ENCODE assay signal across 8 cellular contexts in genomic region chr10:35136263-35136815, GRCh38. TPM values are rescaled to one million over a fixed set of nuclear protein-coding genes. Genes with fewer than 3 reads are reported as not detected.
DNase-seq lines count a peak whose midpoint lies in the region; ATAC-seq and TF ChIP-seq lines count a peak whose summit lies in the region.

No MANE protein-coding gene starts in this region.

- H3K4me3 ChIP-seq in coronary artery: no peak overlapping the region

- H3K27ac Mint-ChIP-seq in T-helper 1 cell treated with Interleukin-12 subunit alpha and Interleukin-12 subunit beta and Interleukin-4 antibody, amounts not matched to agents 30 μg/mL and 1 μg/mL, for 36 hours: peak overlapping the region; percentile 82
- H3K27ac Mint-ChIP-seq in immature natural killer cell: peak overlapping the region; percentile 73 to 93 (median 86)

- ATAC-seq in GM21529 (IDR thresholded peaks at IDR 0.05; ENCODE audit: unreplicated experiment): peak; percentile 59
- ATAC-seq in HG03571 (IDR thresholded peaks at IDR 0.05; ENCODE audit: unreplicated experiment): peak; percentile 37

- no peaks in the 10 kb centered on the region for H3K9me3 Mint-ChIP-seq in T-helper 1 cell treated with Interleukin-12 subunit alpha and Interleukin-12 subunit beta and Interleukin-4 antibody, amounts not matched to agents 30 μg/mL and 1 μg/mL, for 36 hours
- no peaks in the 10 kb centered on the region for H3K9me3 Mint-ChIP-seq in immature natural killer cell

- H3K4me1 Mint-ChIP-seq in T-helper 1 cell treated with Interleukin-12 subunit alpha and Interleukin-12 subunit beta and Interleukin-4 antibody, amounts not matched to agents 30 μg/mL and 1 μg/mL, for 36 hours (ENCODE audit: low read depth): peaks cover 32% of the 10 kb centered on the region
- H3K4me1 Mint-ChIP-seq in immature natural killer cell: peaks cover 36 to 42% of the 10 kb centered on the region in 2 donors

- DNase-seq in T-helper 1 cell: no peak
- no peak for DNase-seq in immature natural killer cell
- DNase-seq in coronary artery (ENCODE audit: low spot score): no peak
- DNase-seq in COLO829 (ENCODE audit: low spot score): no peak
- no peak for DNase-seq in NCI-H1092 treated with DMSO at 0.1 percent for 48 hours (lab: John Stamatoyannopoulos, UW)

- TF ChIP-seq CTCF in coronary artery (IDR thresholded peaks at IDR 0.05): no peak

- no peak overlapping the region for H3K27ac ChIP-seq in coronary artery

- peaks cover 2% of the 10 kb centered on the region for H3K36me3 Mint-ChIP-seq in T-helper 1 cell treated with Interleukin-12 subunit alpha and Interleukin-12 subunit beta and Interleukin-4 antibody, amounts not matched to agents 30 μg/mL and 1 μg/mL, for 36 hours (ENCODE audit: low read depth)
- no peaks in the 10 kb centered on the region for H3K36me3 Mint-ChIP-seq in immature natural killer cell

- H3K27me3 Mint-ChIP-seq in T-helper 1 cell treated with Interleukin-12 subunit alpha and Interleukin-12 subunit beta and Interleukin-4 antibody, amounts not matched to agents 30 μg/mL and 1 μg/mL, for 36 hours (ENCODE audit: low read depth): no peaks in the 10 kb centered on the region
- H3K27me3 Mint-ChIP-seq in immature natural killer cell (ENCODE audit: low read depth in 3 of 3): peaks cover 5 to 9% (median 8%) of the 10 kb centered on the region in 3 donors

- peak overlapping the region; percentile 31 for H3K4me3 Mint-ChIP-seq in T-helper 1 cell treated with Interleukin-12 subunit alpha and Interleukin-12 subunit beta and Interleukin-4 antibody, amounts not matched to agents 30 μg/mL and 1 μg/mL, for 36 hours
- peak overlapping the region in 4 of 5 donors; percentile 34 to 79 (median 47) for H3K4me3 Mint-ChIP-seq in immature natural killer cell

RNA-seq across cellular contexts. Expression of gene CREM, which starts 9.7 kb away (rescaled TPM):
- 10 to 100 TPM; 51.4 to 84.0 (median 59.1) TPM for polyA plus RNA-seq in immature natural killer cell

RNA-seq across cellular contexts. Expression of gene CUL2, which starts 46.2 kb away (rescaled TPM):
- 10 to 100 TPM; 15.8 to 34.2 (median 33.2) TPM for polyA plus RNA-seq in immature natural killer cell
